ENCODE assay signal across 36 cellular contexts in the genomic region with DNA sequence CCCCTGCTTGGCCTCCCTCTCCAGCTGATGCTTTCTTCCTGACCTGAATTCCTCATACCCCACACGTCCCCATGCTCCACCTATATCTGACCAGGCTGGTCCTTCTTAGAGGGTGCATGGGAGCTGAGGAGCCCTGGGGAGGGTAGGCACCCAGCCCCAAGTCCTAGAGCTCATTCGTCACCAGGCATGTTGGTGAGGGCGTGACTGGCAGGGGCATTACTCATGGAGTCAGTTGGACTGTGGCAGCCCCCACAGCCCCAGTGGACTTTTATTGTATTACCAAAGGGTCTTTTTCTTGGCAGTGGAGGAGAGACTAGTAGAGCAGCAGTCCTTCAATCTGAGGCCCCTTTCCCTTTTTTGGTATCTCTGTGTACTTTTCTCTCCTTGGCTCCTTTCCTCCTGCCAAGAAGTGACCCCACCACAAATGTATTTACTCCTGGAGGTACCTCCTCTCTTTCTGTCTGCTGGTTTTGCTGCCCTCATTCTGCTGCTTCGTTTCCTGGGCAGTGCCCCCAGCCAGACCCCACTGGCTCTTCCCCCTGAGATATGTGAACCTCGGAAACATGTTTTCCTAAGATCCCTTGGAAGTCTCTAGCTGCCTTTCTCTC. TPM values are rescaled to one million over a fixed set of nuclear protein-coding genes. Genes with fewer than 3 reads are reported as not detected.
"Had no signal": no experiment of that assay in that cellular context is flagged by ENCODE, and none has a peak within 500 bp of the region (broad histone marks: within the 10 kb centered on the region; RNA-seq: fewer than 3 reads in every experiment).

No MANE protein-coding gene starts in this region.

- H3K9me3 ChIP-seq: adrenal gland, body of pancreas, colonic mucosa, gastrocnemius medialis had no signal

- H3K9me3 Mint-ChIP-seq: activated naive CD4-positive, alpha-beta T cell treated with anti-CD3 and anti-CD28 coated beads, Interleukin-2, amount 50 U/mL, for 24 hours; activated naive CD8-positive, alpha-beta T cell treated with anti-CD3 and anti-CD28 coated beads, Interleukin-2, amount 50 U/mL, for 24 hours had no signal

- H3K27ac Mint-ChIP-seq: activated B cell treated with CpG ODN at 0.5 μM for 24 hours; activated CD4-positive, alpha-beta memory T cell treated with anti-CD3 and anti-CD28 coated beads for 36 hours; activated CD8-positive, alpha-beta memory T cell treated with anti-CD3 and anti-CD28 coated beads, Interleukin-2, amount 10 ng/mL, durations not matched to agents 7 days and 5 days; activated CD8-positive, alpha-beta T cell treated with anti-CD3 and anti-CD28 coated beads, Interleukin-2, amount 10 ng/mL, durations not matched to agents 7 days and 5 days; activated naive CD4-positive, alpha-beta T cell treated with anti-CD3 and anti-CD28 coated beads for 36 hours; activated naive CD4-positive, alpha-beta T cell treated with anti-CD3 and anti-CD28 coated beads, Interleukin-2, amount 50 U/mL, for 24 hours; activated naive CD8-positive, alpha-beta T cell treated with anti-CD3 and anti-CD28 coated beads for 36 hours; activated naive CD8-positive, alpha-beta T cell treated with anti-CD3 and anti-CD28 coated beads, Interleukin-2, amount 50 U/mL, for 24 hours; activated T-helper 1 cell treated with anti-CD3 and anti-CD28 coated beads, Interleukin-12 subunit alpha, Interleukin-12 subunit beta, Interleukin-2, Interleukin-4 antibody, amounts not matched to agents 30 ng/mL and 10 ng/mL and 1 ng/mL, durations not matched to agents 14 hours and 24 hours and 36 hours; dendritic cell treated with granulocyte-macrophage colony-stimulating factor and Interleukin-4, amounts not matched to agents 40 ng/mL and 50 ng/mL, for 4 days; endodermal cell; T-helper 2 cell treated with Interferon-gamma antibody and Interleukin-4, amounts not matched to agents 5 μg/mL and 100 μg/mL, for 36 hours had no signal

- ATAC-seq: activated CD4-positive, CD25-positive, alpha-beta regulatory T cell treated with anti-CD3 and anti-CD28 coated beads, Interleukin-2, amount 50 U/mL, for 24 hours; activated CD8-positive, alpha-beta memory T cell treated with anti-CD3 and anti-CD28 coated beads, Interleukin-2, amount 10 ng/mL, durations not matched to agents 7 days and 5 days; activated CD8-positive, alpha-beta T cell treated with anti-CD3 and anti-CD28 coated beads, Interleukin-2, amount 10 ng/mL, durations not matched to agents 7 days and 5 days; activated naive CD8-positive, alpha-beta T cell treated with anti-CD3 and anti-CD28 coated beads, Interleukin-2, amount 50 U/mL, for 24 hours; body of pancreas; foreskin keratinocyte; gastrocnemius medialis; T-helper 17 cell had no signal

- H3K27me3 ChIP-seq: adrenal gland, body of pancreas, colonic mucosa, dorsolateral prefrontal cortex, esophagus muscularis mucosa, foreskin keratinocyte, gastrocnemius medialis, heart left ventricle had no signal

- H3K27ac ChIP-seq: adrenal gland, body of pancreas, colonic mucosa, dorsolateral prefrontal cortex, esophagus muscularis mucosa, foreskin keratinocyte, gastrocnemius medialis, heart left ventricle, WERI-Rb-1 had no signal

- H3K4me3 ChIP-seq: adrenal gland, body of pancreas, colonic mucosa, dorsolateral prefrontal cortex, esophagus muscularis mucosa, gastrocnemius medialis, heart left ventricle had no signal

- H3K36me3 Mint-ChIP-seq: activated CD8-positive, alpha-beta memory T cell treated with anti-CD3 and anti-CD28 coated beads, Interleukin-2, amount 10 ng/mL, durations not matched to agents 7 days and 5 days had no signal

- H3K27me3 Mint-ChIP-seq: activated B cell treated with CpG ODN at 0.5 μM for 24 hours; activated CD4-positive, alpha-beta memory T cell treated with anti-CD3 and anti-CD28 coated beads for 36 hours; activated naive CD4-positive, alpha-beta T cell treated with anti-CD3 and anti-CD28 coated beads, Interleukin-2, amount 50 U/mL, for 24 hours; activated naive CD8-positive, alpha-beta T cell treated with anti-CD3 and anti-CD28 coated beads for 36 hours; activated naive CD8-positive, alpha-beta T cell treated with anti-CD3 and anti-CD28 coated beads, Interleukin-2, amount 50 U/mL, for 24 hours; dendritic cell treated with granulocyte-macrophage colony-stimulating factor and Interleukin-4, amounts not matched to agents 40 ng/mL and 50 ng/mL, for 4 days; T-helper 17 cell had no signal

- DNase-seq: activated B cell treated with CpG ODN at 0.5 μM for 24 hours; activated CD4-positive, alpha-beta memory T cell treated with anti-CD3 and anti-CD28 coated beads for 36 hours; activated CD4-positive, alpha-beta T cell treated with anti-CD3 and anti-CD28 coated beads for 48 hours; activated CD4-positive, alpha-beta T cell treated with anti-CD3 and anti-CD28 coated beads, Interleukin-2, amount 50 U/mL, for 1 hour; activated CD8-positive, alpha-beta memory T cell treated with anti-CD3 and anti-CD28 coated beads, Interleukin-2, amount 10 ng/mL, durations not matched to agents 7 days and 5 days; activated CD8-positive, alpha-beta memory T cell treated with anti-CD3 and anti-CD28 coated beads, Interleukin-2, amount 50 U/mL, for 4 hours; activated CD8-positive, alpha-beta T cell treated with anti-CD3 and anti-CD28 coated beads, Interleukin-2, amount 10 ng/mL, durations not matched to agents 7 days and 5 days; activated naive CD4-positive, alpha-beta T cell treated with anti-CD3 and anti-CD28 coated beads for 36 hours; activated naive CD8-positive, alpha-beta T cell treated with anti-CD3 and anti-CD28 coated beads for 36 hours; activated naive CD8-positive, alpha-beta T cell treated with anti-CD3 and anti-CD28 coated beads, Interleukin-2, amount 50 U/mL, for 24 hours; activated T-cell treated with anti-CD3 and anti-CD28 coated beads, Interleukin-2, amount 50 U/mL, for 1 hour; activated T-cell treated with anti-CD3 and anti-CD28 coated beads, Interleukin-2, amount 50 U/mL, for 48 hours; adrenal gland; amygdala; body of pancreas; central memory CD4-positive, alpha-beta T cell; cerebellar nuclear complex; colonic mucosa; dorsolateral prefrontal cortex; effector memory CD4-positive, alpha-beta T cell; endodermal cell; erythroblast; foreskin keratinocyte; gastrocnemius medialis; glutamatergic neuron; heart left ventricle; T-helper 1 cell; T-helper 17 cell; T1000; WERI-Rb-1 had no signal

- H3K4me3 Mint-ChIP-seq: activated B cell treated with CpG ODN at 0.5 μM for 24 hours; activated CD4-positive, alpha-beta memory T cell treated with anti-CD3 and anti-CD28 coated beads for 36 hours; activated CD8-positive, alpha-beta memory T cell treated with anti-CD3 and anti-CD28 coated beads, Interleukin-2, amount 10 ng/mL, durations not matched to agents 7 days and 5 days; activated CD8-positive, alpha-beta T cell treated with anti-CD3 and anti-CD28 coated beads, Interleukin-2, amount 10 ng/mL, durations not matched to agents 7 days and 5 days; activated naive CD4-positive, alpha-beta T cell treated with anti-CD3 and anti-CD28 coated beads for 36 hours; activated naive CD4-positive, alpha-beta T cell treated with anti-CD3 and anti-CD28 coated beads, Interleukin-2, amount 50 U/mL, for 24 hours; activated naive CD8-positive, alpha-beta T cell treated with anti-CD3 and anti-CD28 coated beads for 36 hours; activated naive CD8-positive, alpha-beta T cell treated with anti-CD3 and anti-CD28 coated beads, Interleukin-2, amount 50 U/mL, for 24 hours; activated T-helper 1 cell treated with anti-CD3 and anti-CD28 coated beads, Interleukin-12 subunit alpha, Interleukin-12 subunit beta, Interleukin-2, Interleukin-4 antibody, amounts not matched to agents 30 ng/mL and 10 ng/mL and 1 ng/mL, durations not matched to agents 14 hours and 24 hours and 36 hours; dendritic cell treated with granulocyte-macrophage colony-stimulating factor and Interleukin-4, amounts not matched to agents 40 ng/mL and 50 ng/mL, for 4 days; endodermal cell; T-helper 17 cell; T-helper 2 cell treated with Interferon-gamma antibody and Interleukin-4, amounts not matched to agents 5 μg/mL and 100 μg/mL, for 36 hours had no signal

- H3K36me3 ChIP-seq: adrenal gland, colonic mucosa, gastrocnemius medialis, WERI-Rb-1 had no signal

- H3K4me1 Mint-ChIP-seq: activated B cell treated with CpG ODN at 0.5 μM for 24 hours; activated CD8-positive, alpha-beta memory T cell treated with anti-CD3 and anti-CD28 coated beads, Interleukin-2, amount 10 ng/mL, durations not matched to agents 7 days and 5 days; activated naive CD4-positive, alpha-beta T cell treated with anti-CD3 and anti-CD28 coated beads, Interleukin-2, amount 50 U/mL, for 24 hours; activated naive CD8-positive, alpha-beta T cell treated with anti-CD3 and anti-CD28 coated beads for 36 hours; activated naive CD8-positive, alpha-beta T cell treated with anti-CD3 and anti-CD28 coated beads, Interleukin-2, amount 50 U/mL, for 24 hours; endodermal cell; T-helper 17 cell had no signal

- H3K4me1 ChIP-seq: adrenal gland, colonic mucosa, esophagus muscularis mucosa, foreskin keratinocyte, gastrocnemius medialis, heart left ventricle had no signal

RNA-seq across cellular contexts. Expression of gene SGK2, which starts 10.4 kb away (rescaled TPM):
- total RNA-seq: activated T-helper 1 cell treated with anti-CD3 and anti-CD28 coated beads, Interleukin-12 subunit alpha, Interleukin-12 subunit beta, Interleukin-2, Interleukin-4 antibody, amounts not matched to agents 30 ng/mL and 10 ng/mL and 1 ng/mL, durations not matched to agents 14 hours and 24 hours and 36 hours had no signal
